In genomic region chr7:6161463-6162330, GRCh38 we compare ENCODE assay signal across 15 cellular contexts. TPM values are rescaled to one million over a fixed set of nuclear protein-coding genes. Genes with fewer than 3 reads are reported as not detected.
DNase-seq lines count a peak whose midpoint lies in the region; ATAC-seq and TF ChIP-seq lines count a peak whose summit lies in the region.
"Had no signal": no experiment of that assay in that cellular context is flagged by ENCODE, and none has a peak within 500 bp of the region (broad histone marks: within the 10 kb centered on the region; RNA-seq: fewer than 3 reads in every experiment).

No MANE protein-coding gene starts in this region.

- H3K27ac Mint-ChIP-seq in chondrocyte (ENCODE audit: unreplicated experiment): peak overlapping the region; percentile 5
- H3K27ac Mint-ChIP-seq: activated T-helper 2 cell treated with anti-CD3 and anti-CD28 coated beads, Interferon-gamma antibody, Interleukin-2, Interleukin-4, amounts not matched to agents 10 μg/mL and 5 μg/mL and 100 μg/mL, durations not matched to agents 14 hours and 24 hours and 36 hours had no signal

- TF ChIP-seq CTCF in heart left ventricle (IDR thresholded peaks at IDR 0.05): no peak
- TF ChIP-seq CTCF in chondrocyte (IDR thresholded peaks at IDR 0.05): no peak
- no peak for TF ChIP-seq CTCF in transverse colon (IDR thresholded peaks at IDR 0.05)

- no peak overlapping the region for H3K4me3 ChIP-seq in heart left ventricle
- H3K4me3 ChIP-seq in transverse colon: no peak overlapping the region
- H3K4me3 ChIP-seq: breast epithelium, suprapubic skin had no signal

- TF ChIP-seq POLR2A in heart left ventricle (IDR thresholded peaks at IDR 0.05): no peak
- no peak for TF ChIP-seq POLR2A in transverse colon (IDR thresholded peaks at IDR 0.05)

- intact Hi-C loops in heart left ventricle (cut with DNase I) (loop anchor here in 9 of 10 donors (2.0 to 10.0 kb wide), 7 partner anchors 66 to 273 kb away; partner anchors contain the start of gene CYTH3 (in 6 of the 9)), left cardiac atrium (cut with DNase I) (loop anchor here (2.0 to 5.0 kb wide), 2 partner anchors 111 to 161 kb away; partner anchors contain the start of gene CYTH3 (in 1 of the 2)), transverse colon (cut with DNase I; ENCODE audit: low total_unique reads) (loop anchor here (2.0 to 5.0 kb wide), 2 partner anchors 111 to 161 kb away; partner anchors contain the start of gene CYTH3)

- in situ Hi-C loops in transverse colon (cut with MboI; ENCODE audit: low pct_ligation_motif_present in 1 of 4, low pct_unique_long_range_greater_than_20kb in 1 of 4, low sequenced_read_pairs in 3 of 4): loop anchor here in 2 of 4 donors (10.0 kb wide), 1 partner anchor 163 kb away; no protein-coding TSS in a partner anchor

- H3K4me1 Mint-ChIP-seq in chondrocyte (ENCODE audit: low read depth): peaks cover 19% of the 10 kb centered on the region

- no peaks in the 10 kb centered on the region for H3K27me3 Mint-ChIP-seq in chondrocyte (ENCODE audit: low read depth)

- H3K9me3 Mint-ChIP-seq in chondrocyte (ENCODE audit: low read depth): no peaks in the 10 kb centered on the region
- H3K9me3 Mint-ChIP-seq: activated T-helper 2 cell treated with anti-CD3 and anti-CD28 coated beads, Interferon-gamma antibody, Interleukin-2, Interleukin-4, amounts not matched to agents 10 μg/mL and 5 μg/mL and 100 μg/mL, durations not matched to agents 14 hours and 24 hours and 36 hours had no signal

- H3K36me3 ChIP-seq in heart left ventricle (peaks cover 0 to 89% (median 67%) of the 10 kb centered on the region in 9 donors), transverse colon (peaks cover 0 to 18% (median 8%) of the 10 kb centered on the region in 4 donors)

- H3K4me1 ChIP-seq in heart left ventricle: peaks cover 3 to 70% (median 39%) of the 10 kb centered on the region in 12 donors
- peaks cover 0 to 9% (median 1%) of the 10 kb centered on the region in 4 donors for H3K4me1 ChIP-seq in transverse colon
- H3K4me1 ChIP-seq: breast epithelium had no signal

- no peak for ATAC-seq in heart left ventricle
- no peak for ATAC-seq in left cardiac atrium
- peak; percentile 60 for ATAC-seq in HG02798 (IDR thresholded peaks at IDR 0.05; ENCODE audit: poor library complexity, unreplicated experiment)
- no peak for ATAC-seq in GM18907 (IDR thresholded peaks at IDR 0.05; ENCODE audit: unreplicated experiment)
- ATAC-seq: HCT116 had no signal

- no peak for TF ChIP-seq EP300 in transverse colon (IDR thresholded peaks at IDR 0.05; ENCODE audit: low read depth)

- peaks cover 17% of the 10 kb centered on the region for H3K36me3 Mint-ChIP-seq in chondrocyte (ENCODE audit: low read depth)

- H3K27ac ChIP-seq in heart left ventricle (peak overlapping the region; percentile 45 to 90 (median 76)), transverse colon (peak overlapping the region; percentile 9 to 69 (median 44))
- H3K27ac ChIP-seq: suprapubic skin had no signal

- H3K9me3 ChIP-seq in heart left ventricle: no peaks in the 10 kb centered on the region
- H3K9me3 ChIP-seq in transverse colon: no peaks in the 10 kb centered on the region
- H3K9me3 ChIP-seq: breast epithelium, suprapubic skin had no signal

- H3K4me3 Mint-ChIP-seq in chondrocyte (ENCODE audit: unreplicated experiment): no peak overlapping the region

- DNase-seq in heart left ventricle: no peak
- no peak for DNase-seq in left cardiac atrium
- no peak for DNase-seq in chondrocyte (ENCODE audit: low spot score)
- DNase-seq in transverse colon: no peak
- no peak for DNase-seq in NCI-H345 treated with DMSO at 0.1 percent for 48 hours (lab: John Stamatoyannopoulos, UW; ENCODE audit: unreplicated experiment)
- no peak for DNase-seq in HPDE6-E6E7 (ENCODE audit: extremely low spot score)
- DNase-seq: NCI-H1092, NCI-H524 treated with DMSO at 0.1 percent for 48 hours, SIG-M5 had no signal

- WGBS in heart left ventricle, 4 donors: 55 to 68% (median 58%) methylated on average over 15 of the region's 15 CpGs
- 73 to 78% methylated on average over 9 to 15 of the region's 15 CpGs for WGBS in transverse colon (ENCODE audit: low coverage in 1 of 2), 2 donors

- no peaks in the 10 kb centered on the region for H3K27me3 ChIP-seq in heart left ventricle
- no peaks in the 10 kb centered on the region for H3K27me3 ChIP-seq in transverse colon
- H3K27me3 ChIP-seq: breast epithelium, suprapubic skin had no signal

RNA-seq across cellular contexts. Expression of gene USP42, which starts 56.9 kb away (rescaled TPM):
- total RNA-seq in heart left ventricle (1 to 10 TPM; 3.7 to 6.9 (median 4.9) TPM), left cardiac atrium (1 to 10 TPM; 4.6 to 6.3 TPM), chondrocyte (10.8 to 11.9 TPM (median 11.0 TPM) in 3 replicates), transverse colon (10 to 100 TPM in 3 of 4 donors, 1 to 10 TPM in 1; 9.6 to 19.8 (median 12.0) TPM)
- 1 to 10 TPM; 2.0 to 3.7 TPM for polyA plus RNA-seq in heart left ventricle
